In genomic region chr18:63307555-63308200, GRCh38 we compare ENCODE assay signal across 11 cellular contexts. TPM values are rescaled to one million over a fixed set of nuclear protein-coding genes. Genes with fewer than 3 reads are reported as not detected.
DNase-seq lines count a peak whose midpoint lies in the region; ATAC-seq, FAIRE-seq and TF ChIP-seq lines count a peak whose summit lies in the region.
"Had no signal": no experiment of that assay in that cellular context is flagged by ENCODE, and none has a peak within 500 bp of the region (broad histone marks: within the 10 kb centered on the region; RNA-seq: fewer than 3 reads in every experiment).

No MANE protein-coding gene starts in this region.

- H4K20me1 ChIP-seq in Loucy (ENCODE audit: insufficient read depth, low read length, poor library complexity, severe bottlenecking) = peaks cover 40% of the 10 kb centered on the region

- ATAC-seq in pancreas = peak in 2 of 4 donors; percentile 39 to 44
- no peak for ATAC-seq in GM21381 (IDR thresholded peaks at IDR 0.05; ENCODE audit: unreplicated experiment)

- TF ChIP-seq CTCF in Loucy (conservative IDR thresholded peaks at IDR 0.05; ENCODE audit: low read length) (no peak), pancreas (IDR thresholded peaks at IDR 0.05) (no peak)

- 58 to 62% methylated on average over 2 of the region's 2 CpGs for WGBS in pancreas, 2 donors

- intact Hi-C loops in pancreas (cut with DNase I) = no loop called here

- peak overlapping the region; percentile 48 for H3K27ac ChIP-seq in effector memory CD4-positive, alpha-beta T cell (ENCODE audit: insufficient read depth, low read length, poor library complexity, severe bottlenecking)
- peak overlapping the region in 3 of 4 donors; percentile 23 to 55 (median 35) for H3K27ac ChIP-seq in pancreas

- H3F3A ChIP-seq in Loucy (ENCODE audit: low read depth) = no peaks in the 10 kb centered on the region; the same call in 1 of the 2 replicates

- no peak for FAIRE-seq in pancreas (lab: Jason Lieb, UNC)
- FAIRE-seq: HTR-8/SVneo had no signal

- H3K36me3 ChIP-seq in Loucy (ENCODE audit: insufficient read depth, low read length) (no peaks in the 10 kb centered on the region), pancreas (no peaks in the 10 kb centered on the region)
- H3K36me3 ChIP-seq in effector memory CD4-positive, alpha-beta T cell (ENCODE audit: control insufficient read depth, insufficient read depth, low read length) = no peaks in the 10 kb centered on the region

- peaks cover 96% of the 10 kb centered on the region for H3K79me2 ChIP-seq in Loucy (ENCODE audit: insufficient read depth, low read length)

- peak; percentile 44 for DNase-seq in DMS 273 treated with DMSO at 0.1 percent for 48 hours (lab: John Stamatoyannopoulos, UW)
- no peak for DNase-seq in effector memory CD4-positive, alpha-beta T cell
- DNase-seq in pancreas = no peak
- no peak for DNase-seq in SKM-1 (lab: John Stamatoyannopoulos, UW; ENCODE audit: unreplicated experiment)
- no peak for DNase-seq in NOMO-1 treated with dmso at 0.1 percent for 144 hours (lab: John Stamatoyannopoulos, UW; ENCODE audit: unreplicated experiment)
- no peak for DNase-seq in HPDE6-E6E7 (ENCODE audit: extremely low spot score)
- DNase-seq: activated T-cell treated with anti-CD3 and anti-CD28 coated beads, Interleukin-2, amount 50 U/mL, for 48 hours; GDM1 had no signal

- H3K9me2 ChIP-seq in Loucy (replicated peaks; ENCODE audit: low read depth, low read length) = no peaks in the 10 kb centered on the region

- H3K9ac ChIP-seq in Loucy (ENCODE audit: low read depth, low read length, poor library complexity, severe bottlenecking) = no peak overlapping the region

- H3K9me3 ChIP-seq in Loucy (ENCODE audit: insufficient read depth, low read depth, low read length) (no peaks in the 10 kb centered on the region), pancreas (no peaks in the 10 kb centered on the region)
- H3K9me3 ChIP-seq in effector memory CD4-positive, alpha-beta T cell (ENCODE audit: control insufficient read depth, low read length) = no peaks in the 10 kb centered on the region

- H3K4me1 ChIP-seq in Loucy (ENCODE audit: insufficient read depth, low read length, poor library complexity, severe bottlenecking) (peaks cover 61% of the 10 kb centered on the region), pancreas (peaks cover 0 to 11% (median 6%) of the 10 kb centered on the region in 3 donors)
- H3K4me1 ChIP-seq in effector memory CD4-positive, alpha-beta T cell (ENCODE audit: control insufficient read depth, insufficient read depth, low read length, poor library complexity, severe bottlenecking) = peaks cover 38% of the 10 kb centered on the region

- H3K4me3 ChIP-seq in Loucy (ENCODE audit: low read length, poor library complexity, severe bottlenecking) (no peak overlapping the region), pancreas (no peak overlapping the region)
- H3K4me3 ChIP-seq in effector memory CD4-positive, alpha-beta T cell (ENCODE audit: insufficient read depth, low read depth, low read length, poor library complexity, severe bottlenecking) = no peak overlapping the region

- H3K27me3 ChIP-seq in Loucy (ENCODE audit: insufficient read depth, low read length, poor library complexity, severe bottlenecking) (no peaks in the 10 kb centered on the region), pancreas (no peaks in the 10 kb centered on the region)
- no peaks in the 10 kb centered on the region for H3K27me3 ChIP-seq in effector memory CD4-positive, alpha-beta T cell (replicated peaks; ENCODE audit: control insufficient read depth, insufficient read depth, low read length, poor library complexity, severe bottlenecking)

- peak overlapping the region; percentile 24 for H3K4me2 ChIP-seq in Loucy (ENCODE audit: low read depth, low read length, poor library complexity, severe bottlenecking)

- H2AFZ ChIP-seq in Loucy (ENCODE audit: low read length) = no peak overlapping the region

RNA-seq across cellular contexts. Expression of gene BCL2, which starts 11.9 kb away (rescaled TPM):
- 1 to 10 TPM; 3.2 to 9.0 (median 4.5) TPM for total RNA-seq in pancreas
- 1 to 10 TPM; 1.9 to 2.0 TPM for polyA plus RNA-seq in pancreas

RNA-seq across cellular contexts. Expression of gene KDSR, which starts 59.3 kb away (rescaled TPM):
- total RNA-seq in pancreas = 10 to 100 TPM; 18.0 to 37.2 (median 23.3) TPM
- polyA plus RNA-seq in pancreas = 10 to 100 TPM in 1 of 2 donors, 1 to 10 TPM in 1; 4.8 to 12.4 TPM
